ENCODE assay signal across 1 cellular context in the genomic region with DNA sequence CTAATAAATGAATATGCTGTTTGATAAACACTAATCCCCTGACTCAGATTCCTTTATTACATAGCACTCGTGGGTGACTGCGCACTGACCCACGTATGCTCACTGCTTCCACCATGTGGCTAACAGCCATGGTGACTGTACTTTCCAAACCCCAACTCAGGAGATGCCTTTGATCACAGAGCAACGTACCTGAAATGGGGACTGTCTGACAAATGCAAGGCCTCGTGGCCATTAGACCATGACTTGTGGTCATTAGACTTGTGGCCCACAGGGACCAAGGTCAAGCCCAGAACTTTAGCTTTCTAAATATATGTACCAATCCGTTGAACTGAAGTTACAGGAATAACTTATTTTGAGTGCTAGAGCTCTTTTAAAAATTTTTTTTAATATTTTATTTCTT.
A peak's percentile ranks its signal among the peaks of the same experiment; 100 is the strongest.
TF ChIP-seq lines count a peak whose summit lies in the region.

No MANE protein-coding gene starts in this region.

TF ChIP-seq in GM12878, 131 proteins besides CTCF, POLR2A, EP300 and RAD21 (continued from another document):
- TF ChIP-seq, protein P1, sequence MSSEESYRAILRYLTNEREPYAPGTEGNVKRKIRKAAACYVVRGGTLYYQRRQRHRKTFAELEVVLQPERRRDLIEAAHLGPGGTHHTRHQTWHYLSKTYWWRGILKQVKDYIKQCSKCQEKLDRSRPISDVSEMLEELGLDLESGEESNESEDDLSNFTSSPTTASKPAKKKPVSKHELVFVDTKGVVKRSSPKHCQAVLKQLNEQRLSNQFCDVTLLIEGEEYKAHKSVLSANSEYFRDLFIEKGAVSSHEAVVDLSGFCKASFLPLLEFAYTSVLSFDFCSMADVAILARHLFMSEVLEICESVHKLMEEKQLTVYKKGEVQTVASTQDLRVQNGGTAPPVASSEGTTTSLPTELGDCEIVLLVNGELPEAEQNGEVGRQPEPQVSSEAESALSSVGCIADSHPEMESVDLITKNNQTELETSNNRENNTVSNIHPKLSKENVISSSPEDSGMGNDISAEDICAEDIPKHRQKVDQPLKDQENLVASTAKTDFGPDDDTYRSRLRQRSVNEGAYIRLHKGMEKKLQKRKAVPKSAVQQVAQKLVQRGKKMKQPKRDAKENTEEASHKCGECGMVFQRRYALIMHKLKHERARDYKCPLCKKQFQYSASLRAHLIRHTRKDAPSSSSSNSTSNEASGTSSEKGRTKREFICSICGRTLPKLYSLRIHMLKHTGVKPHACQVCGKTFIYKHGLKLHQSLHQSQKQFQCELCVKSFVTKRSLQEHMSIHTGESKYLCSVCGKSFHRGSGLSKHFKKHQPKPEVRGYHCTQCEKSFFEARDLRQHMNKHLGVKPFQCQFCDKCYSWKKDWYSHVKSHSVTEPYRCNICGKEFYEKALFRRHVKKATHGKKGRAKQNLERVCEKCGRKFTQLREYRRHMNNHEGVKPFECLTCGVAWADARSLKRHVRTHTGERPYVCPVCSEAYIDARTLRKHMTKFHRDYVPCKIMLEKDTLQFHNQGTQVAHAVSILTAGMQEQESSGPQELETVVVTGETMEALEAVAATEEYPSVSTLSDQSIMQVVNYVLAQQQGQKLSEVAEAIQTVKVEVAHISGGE (CRISPR knock-in tag; IDR thresholded peaks at IDR 0.05): no peak
- TF ChIP-seq MYB (IDR thresholded peaks at IDR 0.05; ENCODE audit: borderline replicate concordance, low read depth, low read length) (no peak), HDAC6 (IDR thresholded peaks at IDR 0.05; ENCODE audit: unreplicated experiment) (no peak), CREM (IDR thresholded peaks at IDR 0.05; ENCODE audit: low read depth) (peak; percentile 17; the same call in 1 of the 2 replicates), SREBF1 (IDR thresholded peaks at IDR 0.05; ENCODE audit: low read length) (no peak), CEBPB (IDR thresholded peaks at IDR 0.05; ENCODE audit: borderline replicate concordance in 1 of 2, low read depth in 2 of 2, low read length in 2 of 2) (no peak), BACH1 (IDR thresholded peaks at IDR 0.05; ENCODE audit: borderline replicate concordance) (0 out of 2 replicates have a peak, but pooled peaks have one; percentile 24), ZNF384 (IDR thresholded peaks at IDR 0.05; ENCODE audit: borderline replicate concordance, low read depth, low read length) (no peak), PAX5 (IDR thresholded peaks at IDR 0.05; ENCODE audit: borderline replicate concordance, low read depth, low read length) (peak; percentile 87), MTA2 (IDR thresholded peaks at IDR 0.05; ENCODE audit: low read depth) (no peak)
- TF ChIP-seq, protein P2, sequence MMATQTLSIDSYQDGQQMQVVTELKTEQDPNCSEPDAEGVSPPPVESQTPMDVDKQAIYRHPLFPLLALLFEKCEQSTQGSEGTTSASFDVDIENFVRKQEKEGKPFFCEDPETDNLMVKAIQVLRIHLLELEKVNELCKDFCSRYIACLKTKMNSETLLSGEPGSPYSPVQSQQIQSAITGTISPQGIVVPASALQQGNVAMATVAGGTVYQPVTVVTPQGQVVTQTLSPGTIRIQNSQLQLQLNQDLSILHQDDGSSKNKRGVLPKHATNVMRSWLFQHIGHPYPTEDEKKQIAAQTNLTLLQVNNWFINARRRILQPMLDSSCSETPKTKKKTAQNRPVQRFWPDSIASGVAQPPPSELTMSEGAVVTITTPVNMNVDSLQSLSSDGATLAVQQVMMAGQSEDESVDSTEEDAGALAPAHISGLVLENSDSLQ (IDR thresholded peaks at IDR 0.05): no peak
